ENCODE assay signal across 8 cellular contexts in genomic region chr3:195657475-195658372, GRCh38.
DNase-seq lines count a peak whose midpoint lies in the region; ATAC-seq and TF ChIP-seq lines count a peak whose summit lies in the region.
"Not testable (repeated sequence)": the region's sequence is repeated elsewhere in the genome, so short reads cannot be mapped to it uniquely, and the experiment has no call there.

No MANE protein-coding gene starts in this region.

- intact Hi-C loops in ascending aorta (cut with DNase I), result loop anchor here (10.0 kb wide), 1 partner anchor 113 kb away; the partner anchor contains the start of gene PPP1R2
- intact Hi-C loops in Right ventricle myocardium inferior (cut with DNase I), result not testable (repeated sequence)

- in situ Hi-C loops in Caki2 (cut with HindIII; ENCODE audit: low pct_unique_long_range_greater_than_20kb, low sequenced_read_pairs), result not testable (repeated sequence)

- H3K27me3 ChIP-seq in ascending aorta, result not testable (repeated sequence)

- H3K27me3 Mint-ChIP-seq in nephron (ENCODE audit: low read depth), result not testable (repeated sequence)

- H3K27ac Mint-ChIP-seq in nephron, result peak overlapping the region; percentile 72 to 88 (median 74)

- H3K36me3 ChIP-seq in ascending aorta, result not testable (repeated sequence)

- not testable (repeated sequence) for H3K4me1 Mint-ChIP-seq in nephron

- H3K4me1 ChIP-seq in ascending aorta, result not testable (repeated sequence)

- not testable (repeated sequence) for H3K36me3 Mint-ChIP-seq in nephron (ENCODE audit: low read depth)

- DNase-seq in Caki2 (ENCODE audit: low read depth), result peak; percentile 66
- DNase-seq in ascending aorta (ENCODE audit: low spot score in 2 of 2), result peak; percentile 49 to 88
- DNase-seq in Right ventricle myocardium inferior (ENCODE audit: missing footprints), result peak; percentile 94
- DNase-seq in stimulated activated CD8-positive, alpha-beta memory T cell treated with anti-CD3 and anti-CD28 coated beads, Interleukin-15, amount 100 ng/mL, for 1 hour (ENCODE audit: low read depth), result peak; percentile 81

- peak overlapping the region; percentile 79 to 99 for H3K4me3 ChIP-seq in ascending aorta

- not testable (repeated sequence) for TF ChIP-seq CTCF in VCaP (conservative IDR thresholded peaks at IDR 0.05); ascending aorta (IDR thresholded peaks at IDR 0.05); nephron (IDR thresholded peaks at IDR 0.05; ENCODE audit: unreplicated experiment in 3 of 3)

- peak overlapping the region; percentile 89 to 93 (median 92) for H3K4me3 Mint-ChIP-seq in nephron

- ATAC-seq in GM21526 (IDR thresholded peaks at IDR 0.05; ENCODE audit: low FRiP score, unreplicated experiment) (peak; percentile 65), HG03520 (IDR thresholded peaks at IDR 0.05; ENCODE audit: unreplicated experiment) (peak; percentile 78), Right ventricle myocardium inferior (peak; percentile 94)

- H3K9me3 Mint-ChIP-seq in nephron, result not testable (repeated sequence)

- H3K9me3 ChIP-seq in ascending aorta, result not testable (repeated sequence)

- peak overlapping the region; percentile 45; the same call in 1 of the 2 replicates for H3K27ac ChIP-seq in VCaP
- peak overlapping the region; percentile 80 to 89 for H3K27ac ChIP-seq in ascending aorta

Comparison
In these comparisons a context has a peak if more than half of its experiments do, and no peak if none do; other contexts are left out.
1. Peak in every context shown above with its lines: DNase-seq, ATAC-seq, H3K4me3 ChIP-seq and H3K27ac ChIP-seq.